16 cellular contexts compared by ENCODE assay signal in the genomic region with DNA sequence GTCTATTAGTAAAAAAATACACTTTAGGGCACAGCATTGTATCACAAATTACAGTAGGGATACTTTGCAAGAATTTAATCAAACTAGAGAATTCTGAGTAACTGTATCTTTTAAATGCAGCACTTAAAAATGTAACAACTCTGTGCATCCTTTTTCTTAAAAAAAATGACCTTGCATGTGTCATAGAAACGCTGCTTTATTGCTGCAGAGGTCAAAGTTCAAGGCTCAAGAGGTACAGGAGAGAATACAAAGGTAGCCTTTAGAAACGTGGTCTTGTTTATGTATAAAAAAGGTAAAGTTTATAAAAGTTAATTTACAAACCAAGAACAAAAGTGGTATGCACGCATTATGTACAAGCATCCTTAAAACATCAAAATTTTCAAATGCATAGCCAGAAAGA.
"Had no signal": no experiment of that assay in that cellular context is flagged by ENCODE, and none has a peak within 500 bp of the region (broad histone marks: within the 10 kb centered on the region; RNA-seq: fewer than 3 reads in every experiment).

No MANE protein-coding gene starts in this region.

- H2AFZ ChIP-seq: hepatocyte had no signal

- ATAC-seq: foreskin keratinocyte, left cardiac atrium had no signal

- H3K4me2 ChIP-seq: hepatocyte had no signal

- H3K27ac Mint-ChIP-seq: naive B cell had no signal

- H3K4me1 Mint-ChIP-seq: naive B cell, nephron had no signal

- FAIRE-seq: endothelial cell of umbilical vein, kidney, small intestine had no signal

- H3K4me3 ChIP-seq: colonic mucosa, hepatocyte, left ventricle myocardium inferior, lung had no signal

- H3K79me2 ChIP-seq: hepatocyte had no signal

- H3K27me3 Mint-ChIP-seq: naive B cell had no signal

- H3K4me1 ChIP-seq: colonic mucosa had no signal

- H3K27ac ChIP-seq: colonic mucosa, foreskin keratinocyte, hepatocyte, left ventricle myocardium inferior had no signal

- H3K9me3 ChIP-seq: colonic mucosa had no signal

- DNase-seq: colonic mucosa; dermis blood vessel endothelial cell; erythroblast; foreskin keratinocyte; left cardiac atrium; left ventricle myocardium inferior; mesendoderm; naive B cell; small intestine; stimulated activated CD4-positive, alpha-beta T cell treated with anti-CD3 and anti-CD28 coated beads, Interleukin-2, amount 100 ng/mL, for 48 hours; stimulated activated naive CD4-positive, alpha-beta T cell treated with Interleukin-2 at 50 U/mL for 16 hours had no signal

- H3K36me3 Mint-ChIP-seq: naive B cell had no signal

- H3K9me3 Mint-ChIP-seq: nephron had no signal

- H3K4me3 Mint-ChIP-seq: naive B cell, nephron had no signal

- H3K27me3 ChIP-seq: colonic mucosa, foreskin keratinocyte, hepatocyte had no signal
